Comparison of ENCODE assay signal across 18 cellular contexts in the genomic region with DNA sequence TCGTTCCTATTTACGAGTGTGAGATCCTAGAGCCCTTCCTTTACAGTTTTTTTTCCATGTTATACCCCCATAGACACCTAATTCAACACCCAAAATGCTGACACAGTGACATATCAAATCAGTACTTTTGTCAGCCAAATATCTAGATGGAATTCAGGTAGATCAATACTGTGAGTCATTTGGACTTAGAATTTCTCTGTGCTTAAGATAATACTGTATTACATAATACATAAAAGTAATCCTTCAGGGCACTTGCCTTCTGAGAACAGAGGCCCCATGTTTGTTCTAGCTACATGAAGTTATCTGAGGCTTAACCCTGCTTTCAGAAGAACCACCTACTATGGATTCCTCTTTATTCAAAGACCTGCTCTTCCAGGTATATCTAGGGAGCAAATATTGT.
DNase-seq lines count a peak whose midpoint lies in the region; ATAC-seq and TF ChIP-seq lines count a peak whose summit lies in the region.
"Had no signal": no experiment of that assay in that cellular context is flagged by ENCODE, and none has a peak within 500 bp of the region (broad histone marks: within the 10 kb centered on the region; RNA-seq: fewer than 3 reads in every experiment).

No MANE protein-coding gene starts in this region.

- CTCF ChIA-PET in PC-3 (lab: Charles Lee), result no interaction called here

- H3K4me3 Mint-ChIP-seq in GM23338, result no peak overlapping the region
- H3K4me3 Mint-ChIP-seq: B cell; CD4-positive, CD25-positive, alpha-beta regulatory T cell; CD8-positive, alpha-beta T cell had no signal

- DNase-seq in DMS53 (lab: John Stamatoyannopoulos, UW) (peak; percentile 46), DMS53 treated with DMSO at 0.1 percent for 48 hours (lab: John Stamatoyannopoulos, UW; ENCODE audit: unreplicated experiment) (no peak), PC-3 (peak; percentile 21), hepatocyte (ENCODE audit: low spot score) (peak; percentile 8), mucosa of gallbladder (ENCODE audit: low spot score) (peak; percentile 10), GM23338 (ENCODE audit: low spot score) (no peak), sciatic nerve (ENCODE audit: low spot score) (no peak)
- DNase-seq: CD4-positive, CD25-positive, alpha-beta regulatory T cell; CD8-positive, alpha-beta T cell; DMS 273 treated with DMSO at 0.1 percent for 48 hours; DND-41; GOT3 had no signal

- H3K9me3 ChIP-seq in PC-3 (ENCODE audit: low read length) (no peaks in the 10 kb centered on the region), hepatocyte (ENCODE audit: low read depth) (no peaks in the 10 kb centered on the region)
- H3K9me3 ChIP-seq: BLaER1, HAP-1 had no signal

- H3F3A ChIP-seq in PC-3 (ENCODE audit: low read length, unreplicated experiment) (no peaks in the 10 kb centered on the region), GM23338 (replicated peaks; ENCODE audit: low read depth) (no peaks in the 10 kb centered on the region)

- H3K27ac ChIP-seq in PC-3 (ENCODE audit: low read length) (no peak overlapping the region), hepatocyte (peak overlapping the region; percentile 42), GM23338 (ENCODE audit: low read depth) (no peak overlapping the region)
- H3K27ac ChIP-seq: 22Rv1, BLaER1, C4-2B had no signal

- H4K20me1 ChIP-seq in PC-3 (ENCODE audit: low read length) (no peaks in the 10 kb centered on the region), hepatocyte (ENCODE audit: insufficient read depth, poor library complexity, severe bottlenecking) (no peaks in the 10 kb centered on the region), GM23338 (replicated peaks; ENCODE audit: insufficient read depth) (no peaks in the 10 kb centered on the region)
- H4K20me1 ChIP-seq: BLaER1 had no signal

- H3K4me1 ChIP-seq in PC-3 (ENCODE audit: insufficient read depth, low read length), result peaks cover 14% of the 10 kb centered on the region
- H3K4me1 ChIP-seq in hepatocyte (ENCODE audit: insufficient read depth), result peaks cover 10% of the 10 kb centered on the region
- H3K4me1 ChIP-seq in GM23338 (ENCODE audit: insufficient read depth), result peaks cover 25% of the 10 kb centered on the region

- no TSS peak for BruUV-seq in PC-3 (replicated peaks; lab: Mats Ljungman, UMichigan)

- H3K9me2 ChIP-seq in PC-3 (replicated peaks; ENCODE audit: low read length), result no peaks in the 10 kb centered on the region
- no peaks in the 10 kb centered on the region for H3K9me2 ChIP-seq in hepatocyte (replicated peaks; ENCODE audit: insufficient read depth)
- H3K9me2 ChIP-seq in GM23338 (ENCODE audit: insufficient read depth), result no peaks in the 10 kb centered on the region

- 31% methylated on average over 2 of the region's 2 CpGs for WGBS in hepatocyte (ENCODE audit: low lambda C conversion rate, missing lambda C conversion rate)

- H3K27me3 ChIP-seq in PC-3 (ENCODE audit: low read length) (no peaks in the 10 kb centered on the region), hepatocyte (no peaks in the 10 kb centered on the region), GM23338 (ENCODE audit: insufficient read depth) (no peaks in the 10 kb centered on the region)
- H3K27me3 ChIP-seq: BLaER1 had no signal

- no peaks in the 10 kb centered on the region for H3K27me3 Mint-ChIP-seq in GM23338 (ENCODE audit: insufficient read depth, low read depth, poor library complexity)
- H3K27me3 Mint-ChIP-seq: B cell; CD4-positive, CD25-positive, alpha-beta regulatory T cell had no signal

- H3K4me3 ChIP-seq in PC-3 (ENCODE audit: low read length), result no peak overlapping the region
- no peak overlapping the region for H3K4me3 ChIP-seq in hepatocyte
- H3K4me3 ChIP-seq in GM23338, result no peak overlapping the region
- H3K4me3 ChIP-seq: BLaER1, HAP-1 had no signal

- POLR2A ChIA-PET in PC-3 (lab: Charles Lee; ENCODE audit: unreplicated experiment), result no interaction called here

- H3K9ac ChIP-seq in PC-3 (ENCODE audit: low read length), result no peak overlapping the region
- H3K9ac ChIP-seq: BLaER1 had no signal

- no peaks in the 10 kb centered on the region for H3K9me3 Mint-ChIP-seq in GM23338

- H2AFZ ChIP-seq in PC-3 (ENCODE audit: low read length) (no peak overlapping the region), hepatocyte (no peak overlapping the region), GM23338 (no peak overlapping the region)

- ATAC-seq in PC-3, result no peak
- no peak for ATAC-seq in GM21528 (IDR thresholded peaks at IDR 0.05; ENCODE audit: low FRiP score, unreplicated experiment)
- ATAC-seq in GM23338, result no peak
- ATAC-seq in sciatic nerve, result no peak
- ATAC-seq: CD8-positive, alpha-beta T cell had no signal

- H3K27ac Mint-ChIP-seq in GM23338, result no peak overlapping the region
- H3K27ac Mint-ChIP-seq: B cell; CD4-positive, CD25-positive, alpha-beta regulatory T cell; CD8-positive, alpha-beta T cell had no signal

- no peak for TF ChIP-seq CTCF in PC-3 (conservative IDR thresholded peaks at IDR 0.05; ENCODE audit: low read depth, low read length)
- no peak for TF ChIP-seq CTCF in hepatocyte (IDR thresholded peaks at IDR 0.05; ENCODE audit: poor library complexity)
- TF ChIP-seq CTCF in GM23338 (conservative IDR thresholded peaks at IDR 0.05; ENCODE audit: low read depth in 2 of 2), result no peak

- H3K4me1 Mint-ChIP-seq in GM23338, result peaks cover 32% of the 10 kb centered on the region
- H3K4me1 Mint-ChIP-seq: B cell; CD4-positive, CD25-positive, alpha-beta regulatory T cell had no signal

- H3K36me3 ChIP-seq in PC-3 (ENCODE audit: low read depth, low read length) (no peaks in the 10 kb centered on the region), hepatocyte (replicated peaks; ENCODE audit: insufficient read depth, low read depth) (no peaks in the 10 kb centered on the region), GM23338 (ENCODE audit: insufficient read depth) (no peaks in the 10 kb centered on the region)
- H3K36me3 ChIP-seq: BLaER1, HAP-1 had no signal

- H3K4me2 ChIP-seq in PC-3 (ENCODE audit: low read length) (no peak overlapping the region), hepatocyte (peak overlapping the region; percentile 17), GM23338 (no peak overlapping the region; the same call in 1 of the 2 replicates)
- H3K4me2 ChIP-seq: BLaER1 had no signal

- no peaks in the 10 kb centered on the region for H3K36me3 Mint-ChIP-seq in GM23338 (ENCODE audit: low read depth)
- H3K36me3 Mint-ChIP-seq: CD4-positive, CD25-positive, alpha-beta regulatory T cell; CD8-positive, alpha-beta T cell had no signal

- intact Hi-C loops in PC-3 (cut with micrococcal nuclease), result no loop called here
- intact Hi-C loops in sciatic nerve (cut with DNase I), result no loop called here

- H3K79me2 ChIP-seq in PC-3 (ENCODE audit: low read length) (no peaks in the 10 kb centered on the region), hepatocyte (no peaks in the 10 kb centered on the region), GM23338 (replicated peaks; ENCODE audit: insufficient read depth) (no peaks in the 10 kb centered on the region)

TF ChIP-seq in GM23338, 12 proteins besides CTCF, POLR2A, EP300 and RAD21 (continues in another document):
- TF ChIP-seq JUNB (IDR thresholded peaks at IDR 0.05; ENCODE audit: unreplicated experiment) (no peak), NANOG (IDR thresholded peaks at IDR 0.05; ENCODE audit: borderline replicate concordance) (no peak), EZH2phosphoT487 (IDR thresholded peaks at IDR 0.05; ENCODE audit: unreplicated experiment) (no peak), CREB1 (CRISPR knock-in tag; IDR thresholded peaks at IDR 0.05; ENCODE audit: low read depth) (no peak), REST (IDR thresholded peaks at IDR 0.05; ENCODE audit: unreplicated experiment) (no peak), EZH2 (IDR thresholded peaks at IDR 0.05; ENCODE audit: low read depth, unreplicated experiment) (no peak), STAT1 (IDR thresholded peaks at IDR 0.05; ENCODE audit: unreplicated experiment) (no peak)
- TF ChIP-seq, protein P1, sequence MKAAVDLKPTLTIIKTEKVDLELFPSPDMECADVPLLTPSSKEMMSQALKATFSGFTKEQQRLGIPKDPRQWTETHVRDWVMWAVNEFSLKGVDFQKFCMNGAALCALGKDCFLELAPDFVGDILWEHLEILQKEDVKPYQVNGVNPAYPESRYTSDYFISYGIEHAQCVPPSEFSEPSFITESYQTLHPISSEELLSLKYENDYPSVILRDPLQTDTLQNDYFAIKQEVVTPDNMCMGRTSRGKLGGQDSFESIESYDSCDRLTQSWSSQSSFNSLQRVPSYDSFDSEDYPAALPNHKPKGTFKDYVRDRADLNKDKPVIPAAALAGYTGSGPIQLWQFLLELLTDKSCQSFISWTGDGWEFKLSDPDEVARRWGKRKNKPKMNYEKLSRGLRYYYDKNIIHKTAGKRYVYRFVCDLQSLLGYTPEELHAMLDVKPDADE (IDR thresholded peaks at IDR 0.05), result no peak

Comparison
In these comparisons a context has a peak if more than half of its experiments do, and no peak if none do; other contexts are left out.
1. DNase-seq: peak in DMS53 (single experiment), PC-3 (single experiment), hepatocyte (single experiment) and mucosa of gallbladder (single experiment); none in DMS53 treated with DMSO at 0.1 percent for 48 hours (single experiment), GM23338 (single experiment) and sciatic nerve (single experiment).